Comparison of ENCODE assay signal across 8 cellular contexts in genomic region chr10:97715259-97715874, GRCh38. TPM values are rescaled to one million over a fixed set of nuclear protein-coding genes. Genes with fewer than 3 reads are reported as not detected.
A peak's percentile ranks its signal among the peaks of the same experiment; 100 is the strongest.
DNase-seq lines count a peak whose midpoint lies in the region; ATAC-seq and TF ChIP-seq lines count a peak whose summit lies in the region.

No MANE protein-coding gene starts in this region.

- in situ Hi-C loops in Panc1 (cut with HindIII; ENCODE audit: low pct_unique_long_range_greater_than_20kb, low sequenced_read_pairs) = no loop called here

- H2BK12ac ChIP-seq in neuronal stem cell (ENCODE audit: low read length) = no peak overlapping the region

- no peak for TF ChIP-seq CTCF in Panc1 (IDR thresholded peaks at IDR 0.05)
- no peak for TF ChIP-seq CTCF in endothelial cell (IDR thresholded peaks at IDR 0.05; ENCODE audit: unreplicated experiment)

- H2AFZ ChIP-seq in neuronal stem cell (ENCODE audit: low read length) = no peak overlapping the region

- H2BK15ac ChIP-seq in neuronal stem cell (ENCODE audit: low read length) = peak overlapping the region; percentile 60

- H2AK5ac ChIP-seq in neuronal stem cell (ENCODE audit: low read depth, low read length) = peak overlapping the region; percentile 62

- intact Hi-C loops in Panc1 (cut with micrococcal nuclease; ENCODE audit: unreplicated experiment) = no loop called here

- peak overlapping the region; percentile 99 for H3K18ac ChIP-seq in neuronal stem cell (ENCODE audit: low read length)

- H3K9me3 ChIP-seq in BLaER1 (no peaks in the 10 kb centered on the region), Panc1 (ENCODE audit: control insufficient read depth, insufficient read depth, low read depth, low read length) (no peaks in the 10 kb centered on the region), neuronal stem cell (replicated peaks in 1 of 2; ENCODE audit: control insufficient read depth in 2 of 2, insufficient read depth in 1 of 2, low read depth in 1 of 2, low read length in 2 of 2) (no peaks in the 10 kb centered on the region)

- no peak overlapping the region for H4K8ac ChIP-seq in neuronal stem cell (ENCODE audit: low read depth, low read length)

- H3K27ac Mint-ChIP-seq in endothelial cell (ENCODE audit: unreplicated experiment) = no peak overlapping the region

- ATAC-seq in Panc1 (no peak), HG02981 (IDR thresholded peaks at IDR 0.05; ENCODE audit: unreplicated experiment) (no peak), GM21576 (IDR thresholded peaks at IDR 0.05; ENCODE audit: unreplicated experiment) (no peak)

- no TSS peak for BruUV-seq in Panc1 (replicated peaks; lab: Mats Ljungman, UMichigan)

- peaks cover 6% of the 10 kb centered on the region for H3K79me1 ChIP-seq in neuronal stem cell (ENCODE audit: low read depth, low read length)

- DNase-seq in Panc1 (ENCODE audit: low read depth, low spot score) = no peak
- DNase-seq in endothelial cell (ENCODE audit: low spot score) = no peak
- no peak for DNase-seq in neuronal stem cell (ENCODE audit: low spot score)
- DNase-seq in NCI-H1092 treated with DMSO at 0.1 percent for 48 hours (lab: John Stamatoyannopoulos, UW) = no peak
- no peak for DNase-seq in NCI-H2227 treated with DMSO at 0.1 percent for 48 hours (lab: John Stamatoyannopoulos, UW)

- no peak overlapping the region for H3K14ac ChIP-seq in neuronal stem cell (ENCODE audit: low read length)

- no peak overlapping the region for H4K91ac ChIP-seq in neuronal stem cell (ENCODE audit: low read depth, low read length, poor library complexity)

- H3K4ac ChIP-seq in neuronal stem cell (ENCODE audit: low read length) = no peak overlapping the region

- POLR2A ChIA-PET in Panc1 (lab: Charles Lee) = no interaction called here

- H3K27ac ChIP-seq in BLaER1 (peak overlapping the region; percentile 94), Panc1 (ENCODE audit: low read length) (peak overlapping the region; percentile 83), neuronal stem cell (replicated peaks; ENCODE audit: low read length) (no peak overlapping the region)

- H3K4me1 Mint-ChIP-seq in endothelial cell (ENCODE audit: unreplicated experiment) = peaks cover 36% of the 10 kb centered on the region

- CTCF ChIA-PET in Panc1 (lab: Charles Lee) = no interaction called here

- H3K23ac ChIP-seq in neuronal stem cell (ENCODE audit: low read depth, low read length, poor library complexity) = no peak overlapping the region

- H3K9me3 Mint-ChIP-seq in endothelial cell (ENCODE audit: unreplicated experiment) = no peaks in the 10 kb centered on the region

- H3K4me2 ChIP-seq in BLaER1 (peak overlapping the region; percentile 86), neuronal stem cell (ENCODE audit: insufficient read depth, low read length, poor library complexity, severe bottlenecking) (peak overlapping the region; percentile 88)

- H2BK5ac ChIP-seq in neuronal stem cell (ENCODE audit: low read length) = no peak overlapping the region

- peaks cover 35% of the 10 kb centered on the region for H3K36me3 ChIP-seq in BLaER1
- 0 out of 2 replicates have a peak, but pooled peaks cover 4% of the 10 kb centered on the region for H3K36me3 ChIP-seq in Panc1 (ENCODE audit: control insufficient read depth, insufficient read depth, low read length)
- H3K36me3 ChIP-seq in neuronal stem cell (replicated peaks in 1 of 2; ENCODE audit: control insufficient read depth in 2 of 2, insufficient read depth in 2 of 2, low read length in 2 of 2) = peaks cover 3 to 6% of the 10 kb centered on the region in 2 donors

- H3K36me3 Mint-ChIP-seq in endothelial cell (ENCODE audit: low read depth, unreplicated experiment) = peaks cover 15% of the 10 kb centered on the region

- peaks cover 12% of the 10 kb centered on the region for H3K27me3 Mint-ChIP-seq in endothelial cell (ENCODE audit: unreplicated experiment)

- H3K4me3 ChIP-seq in BLaER1 = peak overlapping the region; percentile 83
- H3K4me3 ChIP-seq in Panc1 (ENCODE audit: low read depth in 2 of 2, low read length in 2 of 2) = peak overlapping the region; percentile 73 to 74
- H3K4me3 ChIP-seq in neuronal stem cell (ENCODE audit: low read length in 2 of 2) = peak overlapping the region in 1 of 2 donors; percentile 56

- no peak overlapping the region for H2BK120ac ChIP-seq in neuronal stem cell (ENCODE audit: low read depth, low read length)

- H3K4me3 Mint-ChIP-seq in endothelial cell (ENCODE audit: unreplicated experiment) = peak overlapping the region; percentile 76

- no CpG with 5 or more reads among the region's 8 CpGs for WGBS in neuronal stem cell (ENCODE audit: extremely low coverage in 2 of 2, insufficient read length in 2 of 2, insufficient replicate concordance in 1 of 2), 2 donors

- H4K20me1 ChIP-seq in BLaER1 = peaks cover 40% of the 10 kb centered on the region

- H3K4me1 ChIP-seq in BLaER1 = peaks cover 58% of the 10 kb centered on the region
- peaks cover 21% of the 10 kb centered on the region for H3K4me1 ChIP-seq in Panc1 (ENCODE audit: control insufficient read depth, insufficient read depth, low read length)
- H3K4me1 ChIP-seq in neuronal stem cell (ENCODE audit: control insufficient read depth in 2 of 2, insufficient read depth in 1 of 2, low read depth in 1 of 2, low read length in 2 of 2) = peaks cover 9 to 32% of the 10 kb centered on the region in 2 donors

- peak overlapping the region; percentile 91 for H3K9ac ChIP-seq in BLaER1
- H3K9ac ChIP-seq in neuronal stem cell (ENCODE audit: low read depth, low read length, poor library complexity) = peak overlapping the region; percentile 61

- H3K27me3 ChIP-seq in BLaER1 (no peaks in the 10 kb centered on the region), Panc1 (ENCODE audit: control insufficient read depth, insufficient read depth, low read length) (no peaks in the 10 kb centered on the region), neuronal stem cell (ENCODE audit: control insufficient read depth in 3 of 3, insufficient read depth in 3 of 3, low read depth in 1 of 3, low read length in 3 of 3) (peaks cover 0 to 15% (median 2%) of the 10 kb centered on the region in 3 experiments)

RNA-seq across cellular contexts. Expression of gene MARVELD1, which starts 1.8 kb away (rescaled TPM):
- total RNA-seq in Panc1 (2021; ENCODE audit: unreplicated experiment) (53.1 TPM), endothelial cell (ENCODE audit: unreplicated experiment) (21.0 TPM)
- polyA plus RNA-seq in Panc1 (2012; ENCODE audit: insufficient read length) = 58.1 TPM
- 34.2 TPM for polyA plus RNA-seq in neuronal stem cell (2013, experiment 1 of 2)
- 32.5 TPM for polyA plus RNA-seq in neuronal stem cell (2013, experiment 2 of 2)

RNA-seq across cellular contexts. Expression of gene ZFYVE27, which starts 21.6 kb away (rescaled TPM):
- total RNA-seq in Panc1 (2021; ENCODE audit: unreplicated experiment) = 37.9 TPM
- polyA plus RNA-seq in Panc1 (2012; ENCODE audit: insufficient read length) = 27.8 TPM
- total RNA-seq in endothelial cell (ENCODE audit: unreplicated experiment) = 19.2 TPM
- polyA plus RNA-seq in neuronal stem cell (2013, experiment 1 of 2) = 10.4 TPM
- 10.0 TPM for polyA plus RNA-seq in neuronal stem cell (2013, experiment 2 of 2)

RNA-seq across cellular contexts. Expression of gene AVPI1, which starts 28.3 kb away (rescaled TPM):
- 8.0 TPM for total RNA-seq in Panc1 (2021; ENCODE audit: unreplicated experiment)
- polyA plus RNA-seq in Panc1 (2012; ENCODE audit: insufficient read length) = 7.8 TPM
- total RNA-seq in endothelial cell (ENCODE audit: unreplicated experiment) = 0.67 TPM
- 3.1 TPM for polyA plus RNA-seq in neuronal stem cell (2013, experiment 1 of 2)
- polyA plus RNA-seq in neuronal stem cell (2013, experiment 2 of 2) = 3.0 TPM

RNA-seq across cellular contexts. Expression of gene SFRP5, which starts 56.4 kb away (rescaled TPM):
- total RNA-seq in Panc1 (2021; ENCODE audit: unreplicated experiment) (0.64 TPM), endothelial cell (ENCODE audit: unreplicated experiment) (3.5 TPM)
- polyA plus RNA-seq in Panc1 (2012; ENCODE audit: insufficient read length) = 1.2 TPM
- polyA plus RNA-seq in neuronal stem cell (2013, experiment 1 of 2) = 0.06 TPM
- 0.07 TPM for polyA plus RNA-seq in neuronal stem cell (2013, experiment 2 of 2)
